Comparison of ENCODE assay signal across 21 cellular contexts in genomic region chr18:48918660-48919415, GRCh38. TPM values are rescaled to one million over a fixed set of nuclear protein-coding genes. Genes with fewer than 3 reads are reported as not detected.
DNase-seq lines count a peak whose midpoint lies in the region; FAIRE-seq and TF ChIP-seq lines count a peak whose summit lies in the region.
"Had no signal": no experiment of that assay in that cellular context is flagged by ENCODE, and none has a peak within 500 bp of the region (broad histone marks: within the 10 kb centered on the region; RNA-seq: fewer than 3 reads in every experiment).

No MANE protein-coding gene starts in this region.

- no peaks in the 10 kb centered on the region for H3K79me2 ChIP-seq in OCI-LY1 (ENCODE audit: insufficient read depth, low read length)

- no peaks in the 10 kb centered on the region for H3K9me3 Mint-ChIP-seq in osteocyte (ENCODE audit: unreplicated experiment)
- H3K9me3 Mint-ChIP-seq: activated T-helper 17 cell treated with anti-CD3 and anti-CD28 coated beads, Interleukin-2, amount 50 U/mL, for 72 hours; naive thymus-derived CD8-positive, alpha-beta T cell had no signal

- peaks cover 58% of the 10 kb centered on the region for H3K4me1 Mint-ChIP-seq in osteocyte (ENCODE audit: unreplicated experiment)

- H3K27ac ChIP-seq in OCI-LY1 (ENCODE audit: low read depth, low read length, poor library complexity, severe bottlenecking) = no peak overlapping the region
- peak overlapping the region in 1 of 2 donors; percentile 23 for H3K27ac ChIP-seq in coronary artery
- H3K27ac ChIP-seq: colonic mucosa, gastroesophageal sphincter, lower lobe of right lung, prostate gland, spleen had no signal

- H3K9me2 ChIP-seq in OCI-LY1 (ENCODE audit: low read depth, low read length) = no peaks in the 10 kb centered on the region

- H3K9me3 ChIP-seq in OCI-LY1 (ENCODE audit: low read length) = no peaks in the 10 kb centered on the region
- H3K9me3 ChIP-seq: colonic mucosa, gastroesophageal sphincter, HAP-1, lower lobe of right lung, prostate gland, spleen had no signal

- H3K27me3 ChIP-seq in OCI-LY1 (ENCODE audit: insufficient read depth, low read length) = peaks cover 22% of the 10 kb centered on the region
- H3K27me3 ChIP-seq: colonic mucosa, gastroesophageal sphincter, spleen had no signal

- H3K27me3 Mint-ChIP-seq in osteocyte (ENCODE audit: unreplicated experiment) = no peaks in the 10 kb centered on the region
- H3K27me3 Mint-ChIP-seq: activated T-helper 17 cell treated with anti-CD3 and anti-CD28 coated beads, Interleukin-2, amount 50 U/mL, for 72 hours; B cell; naive thymus-derived CD8-positive, alpha-beta T cell had no signal

- H3K4me3 Mint-ChIP-seq in osteocyte (ENCODE audit: unreplicated experiment) = no peak overlapping the region
- H3K4me3 Mint-ChIP-seq: activated T-helper 17 cell treated with anti-CD3 and anti-CD28 coated beads, Interleukin-2, amount 50 U/mL, for 72 hours; B cell; naive thymus-derived CD8-positive, alpha-beta T cell had no signal

- H3K36me3 ChIP-seq in OCI-LY1 (ENCODE audit: insufficient read depth, low read length) = no peaks in the 10 kb centered on the region
- H3K36me3 ChIP-seq: prostate gland had no signal

- TF ChIP-seq POLR2A in GM12891 (IDR thresholded peaks at IDR 0.05; ENCODE audit: low read depth, low read length) = no peak

- no peaks in the 10 kb centered on the region for H3F3A ChIP-seq in OCI-LY1 (ENCODE audit: insufficient read depth, low read length)

- no peaks in the 10 kb centered on the region for H4K20me1 ChIP-seq in OCI-LY1 (ENCODE audit: insufficient read depth, low read length)

- peak; percentile 15; the same call in 1 of the 2 replicates for TF ChIP-seq CTCF in OCI-LY1 (IDR thresholded peaks at IDR 0.05; ENCODE audit: low read length)
- TF ChIP-seq CTCF in coronary artery (IDR thresholded peaks at IDR 0.05) = no peak
- TF ChIP-seq CTCF in osteocyte (IDR thresholded peaks at IDR 0.05) = no peak

- no peak overlapping the region for H3K27ac Mint-ChIP-seq in osteocyte (ENCODE audit: unreplicated experiment)
- H3K27ac Mint-ChIP-seq: B cell had no signal

- H2AFZ ChIP-seq in OCI-LY1 (ENCODE audit: low read length) = no peak overlapping the region

- intact Hi-C loops in posterior vena cava (cut with DNase I) = no loop called here

- DNase-seq in GM12891 (ENCODE audit: insufficient read length, low spot score) (no peak), coronary artery (ENCODE audit: low spot score) (peak; percentile 64), posterior vena cava (ENCODE audit: low spot score) (peak; percentile 59), osteocyte (ENCODE audit: extremely low spot score, unreplicated experiment) (no peak), GM03348 (ENCODE audit: low spot score) (no peak)
- no peak for DNase-seq in activated T-cell treated with anti-CD3 and anti-CD28 coated beads, Interleukin-2, amount 50 U/mL, for 48 hours
- DNase-seq: activated CD8-positive, alpha-beta memory T cell treated with anti-CD3 and anti-CD28 coated beads for 24 hours; colonic mucosa; DMS 273 treated with DMSO at 0.1 percent for 48 hours; lower lobe of right lung; naive thymus-derived CD8-positive, alpha-beta T cell; NCI-H1694 treated with DMSO at 0.1 percent for 48 hours; NCI-H345; SHP77 treated with DMSO at 0.1 percent for 48 hours; spleen had no signal

- H3K9ac ChIP-seq in OCI-LY1 (ENCODE audit: low read length) = no peak overlapping the region

- H3K4me1 ChIP-seq in OCI-LY1 (ENCODE audit: insufficient read depth, low read length, severe bottlenecking) = no peaks in the 10 kb centered on the region
- H3K4me1 ChIP-seq: HAP-1 had no signal

- peaks cover 29% of the 10 kb centered on the region for H3K36me3 Mint-ChIP-seq in osteocyte (ENCODE audit: unreplicated experiment)

- no peak overlapping the region for H3K4me2 ChIP-seq in OCI-LY1 (ENCODE audit: low read length)

- FAIRE-seq in GM12891 (lab: Jason Lieb, UNC) = peak; percentile 54

- H3K4me3 ChIP-seq in OCI-LY1 (ENCODE audit: low read depth, low read length, poor library complexity, severe bottlenecking) (no peak overlapping the region), coronary artery (no peak overlapping the region)
- H3K4me3 ChIP-seq: colonic mucosa, gastroesophageal sphincter, HAP-1, lower lobe of right lung, prostate gland, spleen had no signal

TF ChIP-seq in GM12891, 5 proteins besides CTCF, POLR2A, EP300 and RAD21:
- TF ChIP-seq SPI1 (IDR thresholded peaks at IDR 0.05; ENCODE audit: low read depth, low read length) (no peak), POLR2AphosphoS5 (IDR thresholded peaks at IDR 0.05; ENCODE audit: low read depth, low read length) (no peak), POU2F2 (IDR thresholded peaks at IDR 0.05; ENCODE audit: low read depth, low read length) (no peak), TAF1 (IDR thresholded peaks at IDR 0.05; ENCODE audit: low read depth, low read length) (no peak), PAX5 (IDR thresholded peaks at IDR 0.05; ENCODE audit: insufficient read depth, low read length, severe bottlenecking) (no peak)

RNA-seq across cellular contexts. Expression of gene SMAD7, which starts 31.9 kb away (rescaled TPM):
- 4.7 TPM for polyA plus RNA-seq in GM12891 (2012; ENCODE audit: low read depth, missing spikeins)
- total RNA-seq in posterior vena cava (10 to 100 TPM; 34.7 to 36.8 TPM), osteocyte (53.6 and 55.8 TPM in 2 replicates)

Comparison
In these comparisons a context has a peak if more than half of its experiments do, and no peak if none do; other contexts are left out.
1. DNase-seq: peak in coronary artery (single experiment) and posterior vena cava (single experiment); none in GM12891 (single experiment), osteocyte (single experiment), GM03348 (single experiment) and activated T-cell treated with anti-CD3 and anti-CD28 coated beads, Interleukin-2, amount 50 U/mL, for 48 hours (0 of 2).